14 cellular contexts compared by ENCODE assay signal in genomic region chr10:111078505-111079185, GRCh38. TPM values are rescaled to one million over a fixed set of nuclear protein-coding genes. Genes with fewer than 3 reads are reported as not detected.
A peak's percentile ranks its signal among the peaks of the same experiment; 100 is the strongest.
DNase-seq lines count a peak whose midpoint lies in the region; ATAC-seq and TF ChIP-seq lines count a peak whose summit lies in the region.
"Had no signal": no experiment of that assay in that cellular context is flagged by ENCODE, and none has a peak within 500 bp of the region (broad histone marks: within the 10 kb centered on the region; RNA-seq: fewer than 3 reads in every experiment).

No MANE protein-coding gene starts in this region.

- H3K27ac Mint-ChIP-seq in CD8-positive, alpha-beta T cell, result no peak overlapping the region
- H3K27ac Mint-ChIP-seq in glutamatergic neuron (ENCODE audit: unreplicated experiment), result no peak overlapping the region
- H3K27ac Mint-ChIP-seq: memory B cell had no signal

- H3K4me3 Mint-ChIP-seq in CD8-positive, alpha-beta T cell, result peak overlapping the region; percentile 60
- peak overlapping the region; percentile 59 for H3K4me3 Mint-ChIP-seq in glutamatergic neuron (ENCODE audit: unreplicated experiment)

- H3K4me3 ChIP-seq in CD8-positive, alpha-beta T cell (ENCODE audit: low read depth, low read length), result no peak overlapping the region
- peak overlapping the region; percentile 71 for H3K4me3 ChIP-seq in HUES48 (ENCODE audit: low read depth, low read length)
- H3K4me3 ChIP-seq in trophoblast cell (ENCODE audit: low read depth, low read length), result peak overlapping the region; percentile 5

- H4K12ac ChIP-seq in trophoblast cell (ENCODE audit: low read depth, low read length), result no peak overlapping the region

- H2BK120ac ChIP-seq in trophoblast cell (ENCODE audit: insufficient read depth, low read length, poor library complexity), result no peak overlapping the region

- H3K14ac ChIP-seq in trophoblast cell (ENCODE audit: low read length), result no peak overlapping the region

- H3K79me1 ChIP-seq in trophoblast cell (ENCODE audit: low read length), result no peaks in the 10 kb centered on the region

- no peaks in the 10 kb centered on the region for H3K36me3 Mint-ChIP-seq in CD8-positive, alpha-beta T cell
- H3K36me3 Mint-ChIP-seq in glutamatergic neuron (ENCODE audit: unreplicated experiment), result no peaks in the 10 kb centered on the region

- no peak overlapping the region for H2AFZ ChIP-seq in trophoblast cell (ENCODE audit: insufficient read depth, low read length, poor library complexity)

- H3K9me3 ChIP-seq in CD8-positive, alpha-beta T cell (ENCODE audit: low read length), result no peaks in the 10 kb centered on the region
- H3K9me3 ChIP-seq in HUES48 (ENCODE audit: control insufficient read depth, insufficient read depth, low read length) (0 out of 2 replicates have a peak, but pooled peaks cover 2% of the 10 kb centered on the region), trophoblast cell (ENCODE audit: insufficient read depth, low read depth, low read length) (peaks cover 13% of the 10 kb centered on the region)
- H3K9me3 ChIP-seq: colonic mucosa, gastrocnemius medialis had no signal

- no peak overlapping the region for H2BK12ac ChIP-seq in trophoblast cell (ENCODE audit: low read length)

- no peak overlapping the region for H3K4ac ChIP-seq in trophoblast cell (ENCODE audit: low read depth, low read length)

- peak overlapping the region; percentile 28 for H3K4me2 ChIP-seq in trophoblast cell (ENCODE audit: low read length)

- peak in 1 of 7 experiments; percentile 25 for DNase-seq in CD8-positive, alpha-beta T cell
- DNase-seq in glutamatergic neuron (no peak), trophoblast cell (no peak), germinal center (ENCODE audit: low spot score) (no peak), dermis blood vessel endothelial cell (no peak), HUDEP-2 (lab: John Stamatoyannopoulos, UW; ENCODE audit: unreplicated experiment in 76 of 76) (no peak), head of caudate nucleus (no peak)
- DNase-seq: activated naive CD4-positive, alpha-beta T cell treated with anti-CD3 and anti-CD28 coated beads, Interleukin-2, amount 50 U/mL, for 16 hours; gastrocnemius medialis; NCI-H1694 treated with DMSO at 0.1 percent for 48 hours had no signal

- no peak for TF ChIP-seq CTCF in CD8-positive, alpha-beta T cell (IDR thresholded peaks at IDR 0.05)
- TF ChIP-seq CTCF in glutamatergic neuron (IDR thresholded peaks at IDR 0.05; ENCODE audit: partially characterized antibody, unreplicated experiment), result no peak

- peaks cover 6% of the 10 kb centered on the region for H3K27me3 ChIP-seq in CD8-positive, alpha-beta T cell (ENCODE audit: insufficient read depth, low read length)
- H3K27me3 ChIP-seq in HUES48 (ENCODE audit: control insufficient read depth, insufficient read depth, low read length), result peaks cover 54% of the 10 kb centered on the region
- peaks cover 29% of the 10 kb centered on the region for H3K27me3 ChIP-seq in trophoblast cell (ENCODE audit: insufficient read depth, low read length)

- H3K23ac ChIP-seq in trophoblast cell (ENCODE audit: low read length), result no peak overlapping the region

- H3K9me3 Mint-ChIP-seq in CD8-positive, alpha-beta T cell, result no peaks in the 10 kb centered on the region
- peaks cover 7% of the 10 kb centered on the region for H3K9me3 Mint-ChIP-seq in glutamatergic neuron (ENCODE audit: unreplicated experiment)
- H3K9me3 Mint-ChIP-seq: memory B cell had no signal

- no peaks in the 10 kb centered on the region for H3K36me3 ChIP-seq in CD8-positive, alpha-beta T cell (ENCODE audit: insufficient read depth, low read length)
- no peaks in the 10 kb centered on the region; the same call in 1 of the 2 replicates for H3K36me3 ChIP-seq in HUES48 (ENCODE audit: control insufficient read depth, insufficient read depth, low read length)
- H3K36me3 ChIP-seq in trophoblast cell (ENCODE audit: control insufficient read depth in 1 of 2, insufficient read depth in 2 of 2, low read length in 2 of 2), result no peaks in the 10 kb centered on the region
- H3K36me3 ChIP-seq: colonic mucosa, gastrocnemius medialis had no signal

- POLR2A ChIA-PET in CD8-positive, alpha-beta T cell (lab: Charles Lee), result no interaction called here

- CTCF ChIA-PET in CD8-positive, alpha-beta T cell (lab: Charles Lee), result no interaction called here

- no peak overlapping the region for H4K8ac ChIP-seq in trophoblast cell (ENCODE audit: low read depth, low read length)

- no peak overlapping the region for H3K27ac ChIP-seq in CD8-positive, alpha-beta T cell (ENCODE audit: low read depth, low read length)
- H3K27ac ChIP-seq in HUES48 (ENCODE audit: low read depth, low read length), result no peak overlapping the region
- no peak overlapping the region for H3K27ac ChIP-seq in trophoblast cell (ENCODE audit: low read depth, low read length)
- H3K27ac ChIP-seq: colonic mucosa, gastrocnemius medialis had no signal

- H3K4me1 ChIP-seq in CD8-positive, alpha-beta T cell (ENCODE audit: insufficient read depth, low read length), result peaks cover 9% of the 10 kb centered on the region
- H3K4me1 ChIP-seq in HUES48 (ENCODE audit: control insufficient read depth, insufficient read depth, low read length) (peaks cover 10% of the 10 kb centered on the region), trophoblast cell (ENCODE audit: control insufficient read depth in 1 of 2, insufficient read depth in 2 of 2, low read length in 2 of 2) (peaks cover 5 to 8% of the 10 kb centered on the region in 2 experiments)

- peaks cover 17% of the 10 kb centered on the region for H3K4me1 Mint-ChIP-seq in CD8-positive, alpha-beta T cell (ENCODE audit: low read depth)
- no peaks in the 10 kb centered on the region for H3K4me1 Mint-ChIP-seq in glutamatergic neuron (ENCODE audit: low read depth, unreplicated experiment)
- H3K4me1 Mint-ChIP-seq: memory B cell had no signal

- no peaks in the 10 kb centered on the region for H3K79me2 ChIP-seq in trophoblast cell (ENCODE audit: control insufficient read depth, insufficient read depth, low read length, poor library complexity)

- WGBS in trophoblast cell (ENCODE audit: extremely low coverage, insufficient coverage, insufficient read length), result no CpG with 5 or more reads among the region's 104 CpGs

- H3K27me3 Mint-ChIP-seq in CD8-positive, alpha-beta T cell (ENCODE audit: low read depth), result peaks cover 51% of the 10 kb centered on the region
- H3K27me3 Mint-ChIP-seq in glutamatergic neuron (ENCODE audit: unreplicated experiment), result peaks cover 21% of the 10 kb centered on the region

- intact Hi-C loops in CD8-positive, alpha-beta T cell (cut with DNase I, micrococcal nuclease), result loop anchor here in 1 of 2 experiments (10.0 kb wide), 1 partner anchor 134 kb away; no protein-coding TSS in a partner anchor
- intact Hi-C loops in head of caudate nucleus (cut with DNase I), result no loop called here

- H3K9ac ChIP-seq in HUES48 (ENCODE audit: low read depth, low read length), result no peak overlapping the region
- no peak overlapping the region for H3K9ac ChIP-seq in trophoblast cell (ENCODE audit: low read length)

- H2AK5ac ChIP-seq in trophoblast cell (ENCODE audit: low read length), result no peak overlapping the region

- H4K91ac ChIP-seq in trophoblast cell (ENCODE audit: low read depth, low read length), result no peak overlapping the region

- ATAC-seq in CD8-positive, alpha-beta T cell, result no peak
- ATAC-seq: gastrocnemius medialis, HCT116 had no signal

- no peak overlapping the region for H2BK5ac ChIP-seq in trophoblast cell (ENCODE audit: low read depth, low read length, poor library complexity)

- no peak overlapping the region for H3K18ac ChIP-seq in trophoblast cell (ENCODE audit: low read length)

RNA-seq across cellular contexts. Expression of gene ADRA2A, which starts 1.8 kb away (rescaled TPM):
- total RNA-seq in CD8-positive, alpha-beta T cell, result not detected
- total RNA-seq in glutamatergic neuron (ENCODE audit: unreplicated experiment), result 0.32 TPM
- polyA plus RNA-seq in trophoblast cell (2013), result 0.08 and 0.11 TPM in 2 replicates
- total RNA-seq in dermis blood vessel endothelial cell, result 0.05 TPM in 1 of 2 replicates, not detected in the other
